In genomic region chr14:60166144-60166543, GRCh38 we compare ENCODE assay signal across 11 cellular contexts. TPM values are rescaled to one million over a fixed set of nuclear protein-coding genes. Genes with fewer than 3 reads are reported as not detected.
A peak's percentile ranks its signal among the peaks of the same experiment; 100 is the strongest.
DNase-seq lines count a peak whose midpoint lies in the region; ATAC-seq, FAIRE-seq and TF ChIP-seq lines count a peak whose summit lies in the region.
"Had no signal": no experiment of that assay in that cellular context is flagged by ENCODE, and none has a peak within 500 bp of the region (broad histone marks: within the 10 kb centered on the region; RNA-seq: fewer than 3 reads in every experiment).

No MANE protein-coding gene starts in this region.

- H3K4me1 ChIP-seq in BLaER1: peaks cover 29% of the 10 kb centered on the region
- H3K4me1 ChIP-seq in KMS-11 (ENCODE audit: low read depth, poor library complexity, severe bottlenecking): peaks cover 31% of the 10 kb centered on the region
- H3K4me1 ChIP-seq in breast epithelium: no peaks in the 10 kb centered on the region
- peaks cover 2% of the 10 kb centered on the region in 2 donors for H3K4me1 ChIP-seq in neuronal stem cell (ENCODE audit: control insufficient read depth in 2 of 2, insufficient read depth in 1 of 2, low read depth in 1 of 2, low read length in 2 of 2)
- H3K4me1 ChIP-seq in H9 (ENCODE audit: insufficient read depth, low read length): peaks cover 6% of the 10 kb centered on the region; the same call in 1 of the 2 replicates

- H4K91ac ChIP-seq in neuronal stem cell (ENCODE audit: low read depth, low read length, poor library complexity) (no peak overlapping the region), H9 (ENCODE audit: insufficient read length, low read depth, low read length) (no peak overlapping the region)

- H2AK5ac ChIP-seq in neuronal stem cell (ENCODE audit: low read depth, low read length): no peak overlapping the region
- H2AK5ac ChIP-seq in H9 (ENCODE audit: insufficient read length, low read length): no peak overlapping the region

- H2BK20ac ChIP-seq in H9 (ENCODE audit: low read depth, low read length, poor library complexity, severe bottlenecking): no peak overlapping the region

- H3K9ac ChIP-seq in BLaER1 (no peak overlapping the region), KMS-11 (no peak overlapping the region), neuronal stem cell (ENCODE audit: low read depth, low read length, poor library complexity) (no peak overlapping the region), H9 (ENCODE audit: extremely low read depth, insufficient read length, low read length) (no peak overlapping the region)

- no peak overlapping the region for H3K18ac ChIP-seq in neuronal stem cell (ENCODE audit: low read length)
- H3K18ac ChIP-seq in H9 (ENCODE audit: insufficient read length, low read depth, low read length): no peak overlapping the region

- no peaks in the 10 kb centered on the region for H3K79me2 ChIP-seq in KMS-11 (ENCODE audit: insufficient read depth, low read depth)
- H3K79me2 ChIP-seq in H9 (ENCODE audit: insufficient read depth, low read length): no peaks in the 10 kb centered on the region

- FAIRE-seq in HTR-8/SVneo (lab: Jason Lieb, UNC): no peak
- FAIRE-seq: G401.6, H1 had no signal

- H3K36me3 Mint-ChIP-seq in H9 (ENCODE audit: insufficient read depth in 1 of 3, low read depth in 3 of 3): peaks cover 0 to 5% (median 4%) of the 10 kb centered on the region in 3 experiments; a peak in 3 of 7 replicates

- H2BK5ac ChIP-seq in neuronal stem cell (ENCODE audit: low read length) (no peak overlapping the region), H9 (ENCODE audit: insufficient read length, low read length) (no peak overlapping the region)

- H3K4me1 Mint-ChIP-seq in H9: peaks cover 20% of the 10 kb centered on the region in 2 experiments

- peak overlapping the region; percentile 87; the same call in 1 of the 2 replicates for H2AFZ ChIP-seq in KMS-11 (ENCODE audit: low read depth)
- H2AFZ ChIP-seq in neuronal stem cell (ENCODE audit: low read length): peak overlapping the region; percentile 93
- no peak overlapping the region for H2AFZ ChIP-seq in H9 (ENCODE audit: low read length)

- no peak overlapping the region for H3K23ac ChIP-seq in neuronal stem cell (ENCODE audit: low read depth, low read length, poor library complexity)
- no peak overlapping the region for H3K23ac ChIP-seq in H9 (ENCODE audit: insufficient read length, low read depth, low read length)

- TF ChIP-seq CTCF in KMS-11 (conservative IDR thresholded peaks at IDR 0.05; ENCODE audit: low read depth, low read length) (no peak), breast epithelium (IDR thresholded peaks at IDR 0.05) (no peak), H9 (conservative IDR thresholded peaks at IDR 0.05) (no peak)

- H3K4ac ChIP-seq in neuronal stem cell (ENCODE audit: low read length) (no peak overlapping the region), H9 (ENCODE audit: low read depth, low read length) (no peak overlapping the region)

- H3K36me3 ChIP-seq in BLaER1 (peaks cover 12% of the 10 kb centered on the region), KMS-11 (ENCODE audit: insufficient read depth) (no peaks in the 10 kb centered on the region), breast epithelium (no peaks in the 10 kb centered on the region), neuronal stem cell (replicated peaks in 1 of 2; ENCODE audit: control insufficient read depth in 2 of 2, insufficient read depth in 2 of 2, low read length in 2 of 2) (peaks cover 0 to 7% of the 10 kb centered on the region in 2 donors)

- H3K4me2 ChIP-seq in BLaER1 (peak overlapping the region; percentile 83), KMS-11 (peak overlapping the region; percentile 49; the same call in 1 of the 2 replicates), neuronal stem cell (ENCODE audit: insufficient read depth, low read length, poor library complexity, severe bottlenecking) (no peak overlapping the region), H9 (ENCODE audit: insufficient read depth, insufficient read length, low read length) (no peak overlapping the region)

- H2BK12ac ChIP-seq in neuronal stem cell (ENCODE audit: low read length): no peak overlapping the region
- no peak overlapping the region for H2BK12ac ChIP-seq in H9 (ENCODE audit: insufficient read length, low read depth, low read length)

- H4K8ac ChIP-seq in neuronal stem cell (ENCODE audit: low read depth, low read length): no peak overlapping the region
- no peak overlapping the region for H4K8ac ChIP-seq in H9 (replicated peaks; ENCODE audit: insufficient read length, low read depth, low read length)

- no CpG with 5 or more reads among the region's 3 CpGs for WGBS in neuronal stem cell (ENCODE audit: extremely low coverage in 2 of 2, insufficient read length in 2 of 2, insufficient replicate concordance in 1 of 2), 2 donors
- no CpG with 5 or more reads among the region's 3 CpGs for WGBS in H9 (ENCODE audit: extremely low coverage, insufficient read length, low lambda C conversion rate)

- no peak for ATAC-seq in left colon
- no peak for ATAC-seq in HG03025 (IDR thresholded peaks at IDR 0.05; ENCODE audit: low FRiP score, unreplicated experiment)

- H3K4me3 Mint-ChIP-seq in H9: peak overlapping the region in 1 of 2 experiments; percentile 80; a peak in 4 of 5 replicates

- H3K9me3 ChIP-seq in BLaER1 (no peaks in the 10 kb centered on the region), breast epithelium (no peaks in the 10 kb centered on the region), neuronal stem cell (replicated peaks in 1 of 2; ENCODE audit: control insufficient read depth in 2 of 2, insufficient read depth in 1 of 2, low read depth in 1 of 2, low read length in 2 of 2) (no peaks in the 10 kb centered on the region), H9 (ENCODE audit: control insufficient read depth, low read depth, low read length) (no peaks in the 10 kb centered on the region)

- H3K14ac ChIP-seq in neuronal stem cell (ENCODE audit: low read length) (no peak overlapping the region), H9 (ENCODE audit: insufficient read depth, low read length) (no peak overlapping the region)

- peaks cover 7% of the 10 kb centered on the region for H3K23me2 ChIP-seq in H9 (ENCODE audit: insufficient read length, low read depth, low read length, poor library complexity, severe bottlenecking)

- peaks cover 2 to 5% of the 10 kb centered on the region in 2 experiments; a peak in 3 of 5 replicates for H3K9me3 Mint-ChIP-seq in H9

- H4K5ac ChIP-seq in H9 (ENCODE audit: insufficient read length, low read depth, low read length): no peak overlapping the region

- no peak overlapping the region for H3K4me3 ChIP-seq in BLaER1
- no peak overlapping the region for H3K4me3 ChIP-seq in KMS-11 (IDR thresholded peaks at IDR 0.05; ENCODE audit: insufficient read depth, low read depth, low read length)
- no peak overlapping the region for H3K4me3 ChIP-seq in breast epithelium
- no peak overlapping the region for H3K4me3 ChIP-seq in neuronal stem cell (ENCODE audit: low read length in 2 of 2)

- H3K27me3 ChIP-seq in BLaER1: no peaks in the 10 kb centered on the region
- no peaks in the 10 kb centered on the region for H3K27me3 ChIP-seq in KMS-11 (ENCODE audit: insufficient read depth, low read depth)
- H3K27me3 ChIP-seq in breast epithelium: no peaks in the 10 kb centered on the region
- peaks cover 0 to 24% (median 0%) of the 10 kb centered on the region in 3 experiments for H3K27me3 ChIP-seq in neuronal stem cell (ENCODE audit: control insufficient read depth in 3 of 3, insufficient read depth in 3 of 3, low read depth in 1 of 3, low read length in 3 of 3)
- no peaks in the 10 kb centered on the region for H3K27me3 ChIP-seq in H9 (ENCODE audit: insufficient read depth, low read length)

- TF ChIP-seq POLR2A in breast epithelium (IDR thresholded peaks at IDR 0.05): no peak

- no peak overlapping the region for H3K27ac Mint-ChIP-seq in H9

- H3K79me1 ChIP-seq in neuronal stem cell (ENCODE audit: low read depth, low read length): no peaks in the 10 kb centered on the region
- no peaks in the 10 kb centered on the region for H3K79me1 ChIP-seq in H9 (ENCODE audit: insufficient read depth, low read depth, low read length, poor library complexity, severe bottlenecking)

- no peak overlapping the region for H2BK120ac ChIP-seq in neuronal stem cell (ENCODE audit: low read depth, low read length)
- H2BK120ac ChIP-seq in H9 (ENCODE audit: low read depth, low read length, poor library complexity, severe bottlenecking): no peak overlapping the region

- DNase-seq in breast epithelium (ENCODE audit: low spot score in 2 of 2) (no peak), neuronal stem cell (ENCODE audit: low spot score) (no peak), H9 (no peak), left colon (no peak), HTR-8/SVneo (ENCODE audit: insufficient read length, low spot score) (no peak)
- DNase-seq: mesendoderm had no signal

- H3T11ph ChIP-seq in H9 (ENCODE audit: low read length): no peak overlapping the region

- no peak overlapping the region for H2BK15ac ChIP-seq in neuronal stem cell (ENCODE audit: low read length)
- no peak overlapping the region for H2BK15ac ChIP-seq in H9 (ENCODE audit: low read depth, low read length)

- intact Hi-C loops in breast epithelium (cut with DNase I; ENCODE audit: low total_unique reads) (no loop called here), left colon (cut with DNase I, micrococcal nuclease) (loop anchor here in 1 of 2 donors (2.0 kb wide), 1 partner anchor 75 kb away; the partner anchor contains the start of gene PCNX4)

- H3K27me3 Mint-ChIP-seq in H9 (ENCODE audit: low read depth): peaks cover 9% of the 10 kb centered on the region

- no peak overlapping the region for H3K56ac ChIP-seq in H9 (ENCODE audit: insufficient read length, low read depth, low read length)

- H3K27ac ChIP-seq in BLaER1 (peak overlapping the region; percentile 92; the same call in 1 of the 2 replicates), KMS-11 (no peak overlapping the region; the same call in 1 of the 2 replicates), breast epithelium (peak overlapping the region; percentile 88 to 95), neuronal stem cell (replicated peaks; ENCODE audit: low read length) (no peak overlapping the region), H9 (ENCODE audit: insufficient read length, low read depth, low read length) (no peak overlapping the region)

- H4K20me1 ChIP-seq in BLaER1 (no peaks in the 10 kb centered on the region), KMS-11 (ENCODE audit: insufficient read depth) (no peaks in the 10 kb centered on the region), H9 (ENCODE audit: control insufficient read depth, insufficient read depth, insufficient read length) (no peaks in the 10 kb centered on the region)

RNA-seq across cellular contexts. Expression of gene DHRS7, which starts 0.9 kb away (rescaled TPM):
- total RNA-seq in breast epithelium: 10 to 100 TPM; 85.9 to 92.8 (median 89.8) TPM
- polyA plus RNA-seq in neuronal stem cell (2013, experiment 1 of 2): 17.7 TPM
- 17.1 TPM for polyA plus RNA-seq in neuronal stem cell (2013, experiment 2 of 2)
- total RNA-seq in H9 (2021): 25.2 and 27.7 TPM in 2 replicates
- 10 to 100 TPM; 80.8 to 90.9 TPM for total RNA-seq in left colon

Comparison
In these comparisons a context has a peak if more than half of its experiments do, and no peak if none do; other contexts are left out.
1. H3K27ac ChIP-seq: peak in BLaER1 (single experiment) and breast epithelium (2 of 2); none in KMS-11 (single experiment), neuronal stem cell (single experiment) and H9 (single experiment).
2. H3K4me2 ChIP-seq: peak in BLaER1 (single experiment) and KMS-11 (single experiment); none in neuronal stem cell (single experiment) and H9 (single experiment).